ENCODE assay signal across 8 cellular contexts in genomic region chr2:65350714-65351113, GRCh38.
A peak's percentile ranks its signal among the peaks of the same experiment; 100 is the strongest.
DNase-seq lines count a peak whose midpoint lies in the region; ATAC-seq, FAIRE-seq and TF ChIP-seq lines count a peak whose summit lies in the region.

No MANE protein-coding gene starts in this region.

- no peaks in the 10 kb centered on the region for H3K36me3 ChIP-seq in GM12878 (ENCODE audit: control insufficient read depth in 2 of 2, insufficient read depth in 2 of 2, low read length in 1 of 2)

- RAD21 ChIA-PET in GM12878 (lab: Charles Lee; ENCODE audit: unreplicated experiment) = interaction anchor here (0.7 to 3.9 kb wide), 16 partner anchors 10 to 85 kb away, joined by 3 to 17 read pairs (median 4); no protein-coding TSS in a partner anchor

- BruUV-seq in GM12878 (replicated peaks; lab: Mats Ljungman, UMichigan) = no TSS peak

- H3K4me1 ChIP-seq in GM12878 (ENCODE audit: control insufficient read depth, insufficient read depth, low read length) = peaks cover 24% of the 10 kb centered on the region

- no peaks in the 10 kb centered on the region for H3K27me3 Mint-ChIP-seq in osteocyte (ENCODE audit: unreplicated experiment)

- no peaks in the 10 kb centered on the region for H3K27me3 ChIP-seq in GM12878 (replicated peaks in 1 of 2; ENCODE audit: control insufficient read depth in 2 of 2, insufficient read depth in 2 of 2, low read length in 1 of 2)

- no peak overlapping the region for H3K4me3 Mint-ChIP-seq in osteocyte (ENCODE audit: unreplicated experiment)

- no peak overlapping the region for H3K9ac ChIP-seq in GM12878 (ENCODE audit: control insufficient read depth, insufficient read depth, low read length)

- CTCF ChIA-PET in GM12878 (lab: Yijun Ruan, JAX) = interaction anchor here (0.5 to 2.1 kb wide), 11 partner anchors 9 to 655 kb away, joined by 3 to 8 read pairs (median 3); no protein-coding TSS in a partner anchor

- TF ChIP-seq CTCF in GM12878 (IDR thresholded peaks at IDR 0.05 in 2 of 3, conservative IDR thresholded peaks at IDR 0.05 in 1 of 3; ENCODE audit: control insufficient read depth in 2 of 3, extremely low read depth in 1 of 3, insufficient read depth in 1 of 3, low read depth in 3 of 3, low read length in 3 of 3) = peak; percentile 11 to 58 (median 45); a peak in 5 of 6 replicates
- TF ChIP-seq CTCF in osteocyte (IDR thresholded peaks at IDR 0.05) = peak; percentile 39

- peak overlapping the region; percentile 20; the same call in 1 of the 2 replicates for H2AFZ ChIP-seq in GM12878 (ENCODE audit: control insufficient read depth, low read depth, low read length)

- POLR2A ChIA-PET in GM12878 (lab: Charles Lee) = interaction anchor here (1.3 to 2.2 kb wide), 2 partner anchors 11 to 76 kb away, joined by 3 to 5 read pairs; no protein-coding TSS in a partner anchor

- peak overlapping the region; percentile 84 for H3K27ac Mint-ChIP-seq in osteocyte (ENCODE audit: unreplicated experiment)

- 6% methylated on average over 6 of the region's 6 CpGs for WGBS in GM12878 (ENCODE audit: insufficient coverage, insufficient replicate concordance, low lambda C conversion rate, missing lambda C conversion rate)

- TF ChIP-seq POLR2A in GM12878 (IDR thresholded peaks at IDR 0.05; ENCODE audit: low read depth, low read length) = no peak

- 0 out of 2 replicates have a peak overlapping the region, but pooled peaks have one; percentile 29 for H3K27ac ChIP-seq in GM12878 (ENCODE audit: control insufficient read depth, insufficient read depth)

- no peak for FAIRE-seq in GM12878 (lab: Jason Lieb, UNC)

- no peaks in the 10 kb centered on the region for H4K20me1 ChIP-seq in GM12878 (ENCODE audit: control insufficient read depth, insufficient read depth)

- H3K4me3 ChIP-seq in GM12878 = no peak overlapping the region

- H3K4me1 Mint-ChIP-seq in osteocyte (ENCODE audit: unreplicated experiment) = peaks cover 56% of the 10 kb centered on the region

- no peaks in the 10 kb centered on the region for H3K79me2 ChIP-seq in GM12878 (ENCODE audit: control insufficient read depth, insufficient read depth, low read length)

- TF ChIP-seq EP300 in GM12878 (IDR thresholded peaks at IDR 0.05; ENCODE audit: borderline replicate concordance in 1 of 2, control insufficient read depth in 1 of 2, low read depth in 2 of 2, low read length in 2 of 2) = no peak

- ATAC-seq in GM18511 (IDR thresholded peaks at IDR 0.05; ENCODE audit: unreplicated experiment) = peak; percentile 63
- peak; percentile 55 for ATAC-seq in HG03039 (IDR thresholded peaks at IDR 0.05; ENCODE audit: unreplicated experiment)
- peak; percentile 92 for ATAC-seq in GM12878

- DNase-seq in GM12878 (ENCODE audit: low read depth, low spot score) (no peak), osteocyte (ENCODE audit: extremely low spot score, unreplicated experiment) (no peak), nucleus accumbens (lab: John Stamatoyannopoulos, UW) (no peak), hypothalamus (lab: John Stamatoyannopoulos, UW) (no peak), GM19240 (ENCODE audit: insufficient read length, low spot score) (no peak)
- DNase-seq in activated CD4-positive, alpha-beta T cell treated with anti-CD3 and anti-CD28 coated beads, Interleukin-2, amount 50 U/mL, for 4 hours = no peak

- intact Hi-C loops in GM12878 (cut with micrococcal nuclease; ENCODE audit: unreplicated experiment) = no loop called here

- no peaks in the 10 kb centered on the region for H3K36me3 Mint-ChIP-seq in osteocyte (ENCODE audit: unreplicated experiment)

- peak; percentile 46 for TF ChIP-seq RAD21 in GM12878 (IDR thresholded peaks at IDR 0.05; ENCODE audit: insufficient read depth, low read depth, low read length)

- no peaks in the 10 kb centered on the region for H3K9me3 Mint-ChIP-seq in osteocyte (ENCODE audit: unreplicated experiment)

- H3K9me3 ChIP-seq in GM12878 (replicated peaks; ENCODE audit: control insufficient read depth, insufficient read depth, low read length) = no peaks in the 10 kb centered on the region

- H3K4me2 ChIP-seq in GM12878 (ENCODE audit: control insufficient read depth, insufficient read depth) = peak overlapping the region; percentile 7; the same call in 1 of the 2 replicates

- in situ Hi-C loops in GM12878 (cut with MboI) = no loop called here

- SMC1A ChIA-PET in GM12878 (lab: Charles Lee; ENCODE audit: uncharacterized antibody, unreplicated experiment) = interaction anchor here (0.7 to 5.0 kb wide), 21 partner anchors 8 to 78 kb away, joined by 3 to 39 read pairs (median 4); no protein-coding TSS in a partner anchor

TF ChIP-seq in GM12878, 131 proteins besides CTCF, POLR2A, EP300 and RAD21:
- TF ChIP-seq EED (IDR thresholded peaks at IDR 0.05; ENCODE audit: low read depth) (0 out of 2 replicates have a peak, but pooled peaks have one; percentile 14), SMC3 (IDR thresholded peaks at IDR 0.05; ENCODE audit: borderline replicate concordance, low read length) (peak; percentile 15; the same call in 1 of the 2 replicates), RELA (IDR thresholded peaks at IDR 0.05; ENCODE audit: borderline replicate concordance, partially characterized antibody) (no peak)
